In the genomic region with DNA sequence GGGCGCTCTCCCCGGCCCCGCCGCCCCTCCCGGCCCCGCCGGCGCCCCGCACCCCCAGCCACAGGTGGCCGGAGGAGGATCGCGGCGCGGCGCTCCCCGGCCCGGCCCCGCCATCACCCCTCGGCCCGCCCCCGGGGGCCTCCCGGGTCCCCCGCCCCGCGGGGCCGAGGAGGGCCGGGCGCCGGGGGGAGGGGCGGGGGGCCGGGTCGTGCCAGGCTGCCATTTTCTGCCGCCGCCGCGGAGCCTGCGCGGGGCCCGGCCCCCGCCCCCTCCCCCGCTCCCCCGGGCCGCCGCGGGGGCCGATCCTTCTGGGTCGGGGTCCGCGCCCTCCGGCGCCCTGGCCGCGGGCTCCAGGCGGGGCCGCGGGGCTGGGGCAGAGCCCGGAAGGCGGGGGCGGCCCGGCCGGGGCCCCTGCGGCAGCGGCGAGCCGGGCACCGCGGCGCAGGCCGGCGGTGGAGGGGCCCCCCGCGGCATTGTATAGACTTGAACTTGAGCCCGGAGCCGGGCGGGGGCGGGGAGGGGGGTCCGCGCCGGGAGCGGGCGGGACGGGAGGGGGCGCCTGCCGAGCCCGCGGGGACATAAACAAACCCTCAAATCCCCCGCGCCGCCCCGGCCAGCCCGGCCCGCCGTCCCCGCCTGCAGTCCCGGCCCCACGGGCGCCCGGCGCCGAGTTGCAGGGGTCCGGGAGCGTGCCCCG, we compare ENCODE assay signal across 8 cellular contexts. TPM values are rescaled to one million over a fixed set of nuclear protein-coding genes. Genes with fewer than 3 reads are reported as not detected.
DNase-seq lines count a peak whose midpoint lies in the region; ATAC-seq and TF ChIP-seq lines count a peak whose summit lies in the region.

No MANE protein-coding gene starts in this region.

- TF ChIP-seq CTCF in tibial artery (IDR thresholded peaks at IDR 0.05), result no peak

- H3K27ac ChIP-seq in tibial artery, result peak overlapping the region; percentile 67 to 76

- ATAC-seq in GM19023 (IDR thresholded peaks at IDR 0.05; ENCODE audit: unreplicated experiment), result peak; percentile 21
- peak; percentile 25 for ATAC-seq in HG03280 (IDR thresholded peaks at IDR 0.05; ENCODE audit: unreplicated experiment)
- no peak for ATAC-seq in GM18873 (IDR thresholded peaks at IDR 0.05; ENCODE audit: low FRiP score, unreplicated experiment)

- DNase-seq in COLO668 (lab: John Stamatoyannopoulos, UW; ENCODE audit: unreplicated experiment) (peak; percentile 67), activated gamma-delta T cell (lab: John Stamatoyannopoulos, UW) (peak; percentile 29), tibial artery (peak in 1 of 2 donors; percentile 61), HT-29 (ENCODE audit: low spot score) (no peak)

- peaks cover 0 to 42% (median 28%) of the 10 kb centered on the region in 4 donors for H3K4me1 ChIP-seq in tibial artery

- no peaks in the 10 kb centered on the region for H3K27me3 ChIP-seq in tibial artery

- H3K4me3 ChIP-seq in iPS-11a (ENCODE audit: low read depth, low read length), result peak overlapping the region; percentile 17
- peak overlapping the region; percentile 83 to 87 for H3K4me3 ChIP-seq in tibial artery

- H3K36me3 ChIP-seq in tibial artery, result no peaks in the 10 kb centered on the region

- intact Hi-C loops in tibial artery (cut with DNase I; ENCODE audit: low total_unique reads), result loop anchor here (5.0 kb wide), 1 partner anchor 36 kb away; no protein-coding TSS in a partner anchor

- H3K9me3 ChIP-seq in tibial artery, result no peaks in the 10 kb centered on the region

RNA-seq across cellular contexts. Expression of gene DNMT3A, which starts 0.5 kb away (rescaled TPM):
- 10.8 and 11.3 TPM in 2 replicates for total RNA-seq in HT-29 (2014; rRNA removed; shearing (Covaris generic))
